9 cellular contexts compared by ENCODE assay signal in the genomic region with DNA sequence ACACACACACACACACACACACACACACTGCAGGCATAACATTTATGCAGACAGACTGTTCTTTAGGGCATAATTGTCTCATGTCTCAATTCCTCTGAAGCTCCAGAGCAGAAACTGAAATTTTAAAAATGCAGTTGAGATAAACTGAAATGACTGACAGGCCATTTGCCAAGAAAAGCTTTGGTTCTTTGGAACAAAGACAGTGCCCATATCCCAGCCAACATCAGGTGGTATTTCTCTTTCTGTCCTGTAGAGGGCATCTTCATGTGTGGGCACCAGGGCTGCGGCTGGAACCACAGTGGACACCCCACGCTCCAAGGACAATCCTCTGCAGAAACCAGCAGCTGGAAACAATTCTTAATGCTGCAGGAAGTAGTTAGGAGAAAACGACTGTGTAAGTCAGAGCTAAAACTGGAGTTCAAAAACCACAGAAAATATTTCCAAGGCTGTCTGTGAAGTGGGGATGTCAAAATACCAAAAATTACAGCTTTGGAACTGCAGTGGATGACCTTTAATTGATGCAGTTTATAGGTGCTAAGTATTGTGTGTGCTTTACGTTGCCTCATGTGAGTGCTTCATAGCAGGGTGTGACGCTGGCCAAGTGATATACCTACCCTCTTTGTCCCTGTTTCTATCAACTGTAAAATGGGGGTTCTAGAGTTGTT. TPM values are rescaled to one million over a fixed set of nuclear protein-coding genes. Genes with fewer than 3 reads are reported as not detected.
DNase-seq lines count a peak whose midpoint lies in the region; ATAC-seq, FAIRE-seq and TF ChIP-seq lines count a peak whose summit lies in the region.
"Had no signal": no experiment of that assay in that cellular context is flagged by ENCODE, and none has a peak within 500 bp of the region (broad histone marks: within the 10 kb centered on the region; RNA-seq: fewer than 3 reads in every experiment).

No MANE protein-coding gene starts in this region.

- peak; percentile 35 for DNase-seq in activated CD8-positive, alpha-beta T cell treated with anti-CD3 and anti-CD28 coated beads for 36 hours
- DNase-seq in activated CD8-positive, alpha-beta T cell treated with anti-CD3 and anti-CD28 coated beads, Interleukin-2, amount 10 ng/mL, durations not matched to agents 7 days and 5 days: no peak
- peak; percentile 18 for DNase-seq in NCI-H146 treated with DMSO at 0.1 percent for 48 hours (lab: John Stamatoyannopoulos, UW; ENCODE audit: unreplicated experiment)
- DNase-seq in K562 (ENCODE audit: extremely low read depth in 1 of 4, low spot score in 3 of 4): peak in 1 of 4 experiments; percentile 34
- no peak for DNase-seq in mesothelial cell of epicardium (ENCODE audit: low spot score in 2 of 2, unreplicated experiment in 2 of 2)
- DNase-seq in stimulated activated naive B cell treated with anti-CD40 and anti-IgM and Interleukin-4, amounts not matched to agents 10 μg/mL and 1 μg/mL and 100 μg/mL, for 72 hours: no peak
- DNase-seq in GM19238 (ENCODE audit: insufficient read length, low spot score): no peak

- FAIRE-seq in K562 (lab: Jason Lieb, UNC): no peak

- H3K27ac ChIP-seq in K562 (ENCODE audit: extremely low read depth, low read depth, low read length): no peak overlapping the region

- H3K4me3 Mint-ChIP-seq in activated CD8-positive, alpha-beta T cell treated with anti-CD3 and anti-CD28 coated beads for 36 hours: peak overlapping the region; percentile 5
- no peak overlapping the region for H3K4me3 Mint-ChIP-seq in activated CD8-positive, alpha-beta T cell treated with anti-CD3 and anti-CD28 coated beads, Interleukin-2, amount 10 ng/mL, durations not matched to agents 7 days and 5 days
- no peak overlapping the region for H3K4me3 Mint-ChIP-seq in mesothelial cell of epicardium
- no peak overlapping the region for H3K4me3 Mint-ChIP-seq in stimulated activated naive B cell treated with anti-CD40 and anti-IgM and Interleukin-4, amounts not matched to agents 10 μg/mL and 1 μg/mL and 100 μg/mL, for 72 hours

- BruUV-seq in K562 (replicated peaks; lab: Mats Ljungman, UMichigan): no TSS peak

- H3K9me3 Mint-ChIP-seq in activated CD8-positive, alpha-beta T cell treated with anti-CD3 and anti-CD28 coated beads for 36 hours: no peaks in the 10 kb centered on the region
- peaks cover 7% of the 10 kb centered on the region for H3K9me3 Mint-ChIP-seq in activated CD8-positive, alpha-beta T cell treated with anti-CD3 and anti-CD28 coated beads, Interleukin-2, amount 10 ng/mL, durations not matched to agents 7 days and 5 days (ENCODE audit: insufficient read depth)
- H3K9me3 Mint-ChIP-seq in mesothelial cell of epicardium: peaks cover 3% of the 10 kb centered on the region
- peaks cover 0 to 3% of the 10 kb centered on the region in 2 donors for H3K9me3 Mint-ChIP-seq in stimulated activated naive B cell treated with anti-CD40 and anti-IgM and Interleukin-4, amounts not matched to agents 10 μg/mL and 1 μg/mL and 100 μg/mL, for 72 hours

- no peaks in the 10 kb centered on the region for H3K9me1 ChIP-seq in K562 (ENCODE audit: control insufficient read depth, insufficient read depth, low read length)

- intact Hi-C loops in activated CD8-positive, alpha-beta T cell treated with anti-CD3 and anti-CD28 coated beads for 36 hours (cut with micrococcal nuclease): no loop called here
- intact Hi-C loops in K562 (cut with micrococcal nuclease): loop anchor here (10.0 kb wide), 1 partner anchor 112 kb away; no protein-coding TSS in a partner anchor

- 0 out of 4 replicates have a peak, but pooled peaks of 1 of the 2 experiments have one; percentile 8 for TF ChIP-seq RAD21 in K562 (CRISPR knock-in tag; conservative IDR thresholded peaks at IDR 0.05 in 1 of 2, IDR thresholded peaks at IDR 0.05 in 1 of 2)

- no peaks in the 10 kb centered on the region for H3K27me3 ChIP-seq in K562 (ENCODE audit: control insufficient read depth in 2 of 2, insufficient read depth in 2 of 2, low read length in 2 of 2)

- H2AFZ ChIP-seq in K562 (ENCODE audit: low read depth, low read length): no peak overlapping the region

- H4K20me1 ChIP-seq in K562 (replicated peaks; ENCODE audit: control insufficient read depth, insufficient read depth, low read length): no peaks in the 10 kb centered on the region

- no peak for ATAC-seq in activated CD8-positive, alpha-beta T cell treated with anti-CD3 and anti-CD28 coated beads for 36 hours
- no peak for ATAC-seq in activated CD8-positive, alpha-beta T cell treated with anti-CD3 and anti-CD28 coated beads, Interleukin-2, amount 10 ng/mL, durations not matched to agents 7 days and 5 days
- ATAC-seq in K562: no peak
- no peak for ATAC-seq in stimulated activated naive B cell treated with anti-CD40 and anti-IgM and Interleukin-4, amounts not matched to agents 10 μg/mL and 1 μg/mL and 100 μg/mL, for 72 hours (replicated peaks)
- no peak for ATAC-seq in GM18520 (IDR thresholded peaks at IDR 0.05; ENCODE audit: unreplicated experiment)

- no peaks in the 10 kb centered on the region for H3K36me3 ChIP-seq in K562 (ENCODE audit: control insufficient read depth, insufficient read depth, low read length)

- H3K27ac Mint-ChIP-seq in activated CD8-positive, alpha-beta T cell treated with anti-CD3 and anti-CD28 coated beads for 36 hours: peak overlapping the region; percentile 63
- no peak overlapping the region for H3K27ac Mint-ChIP-seq in activated CD8-positive, alpha-beta T cell treated with anti-CD3 and anti-CD28 coated beads, Interleukin-2, amount 10 ng/mL, durations not matched to agents 7 days and 5 days
- H3K27ac Mint-ChIP-seq in mesothelial cell of epicardium: no peak overlapping the region
- no peak overlapping the region for H3K27ac Mint-ChIP-seq in stimulated activated naive B cell treated with anti-CD40 and anti-IgM and Interleukin-4, amounts not matched to agents 10 μg/mL and 1 μg/mL and 100 μg/mL, for 72 hours

- in situ Hi-C loops in K562 (cut with MboI): no loop called here

- POLR2A ChIA-PET in activated CD8-positive, alpha-beta T cell treated with anti-CD3 and anti-CD28 coated beads for 36 hours (lab: Charles Lee): interaction anchor here (0.6 to 2.1 kb wide), 9 partner anchors 12 to 197 kb away, joined by 3 to 16 read pairs (median 3); a partner anchor contains a TSS
- POLR2A ChIA-PET in activated CD8-positive, alpha-beta T cell treated with anti-CD3 and anti-CD28 coated beads, Interleukin-2, amount 10 ng/mL, durations not matched to agents 7 days and 5 days (lab: Charles Lee): interaction anchor here (0.5 to 1.2 kb wide), 2 partner anchors 134 to 142 kb away, joined by 3 read pairs; a partner anchor contains a TSS
- POLR2A ChIA-PET in K562 (lab: Yijun Ruan, JAX): interaction anchor here (0.5 to 2.4 kb wide), 5 partner anchors 9 to 331 kb away, joined by 3 to 9 read pairs (median 4); a partner anchor contains a TSS

- no peak for TF ChIP-seq EP300 in K562 (IDR thresholded peaks at IDR 0.05; ENCODE audit: low read length)

- H3K4me3 ChIP-seq in K562: no peak overlapping the region
- H3K4me3 ChIP-seq: skin epidermis had no signal

- no peak overlapping the region for H3K9ac ChIP-seq in K562 (ENCODE audit: insufficient read depth in 1 of 2, low read depth in 2 of 2, low read length in 2 of 2)

- H3K9me3 ChIP-seq in K562 (replicated peaks; ENCODE audit: control insufficient read depth, insufficient read depth, low read depth, low read length): peaks cover 12% of the 10 kb centered on the region

- no peaks in the 10 kb centered on the region for H3K79me2 ChIP-seq in K562 (ENCODE audit: control insufficient read depth, insufficient read depth, low read length)

- TF ChIP-seq CTCF in activated CD8-positive, alpha-beta T cell treated with anti-CD3 and anti-CD28 coated beads for 36 hours (IDR thresholded peaks at IDR 0.05): peak; percentile 61
- peak; percentile 43 to 58 (median 48); a peak in 4 of 6 replicates for TF ChIP-seq CTCF in K562 (IDR thresholded peaks at IDR 0.05 in 2 of 3, conservative IDR thresholded peaks at IDR 0.05 in 1 of 3; ENCODE audit: insufficient read depth in 2 of 3, low read depth in 1 of 3, low read length in 3 of 3)
- peak; percentile 28 for TF ChIP-seq CTCF in mesothelial cell of epicardium (IDR thresholded peaks at IDR 0.05; ENCODE audit: unreplicated experiment)

- H3K4me1 ChIP-seq in K562 (replicated peaks in 1 of 2; ENCODE audit: control insufficient read depth in 2 of 2, insufficient read depth in 2 of 2, low read length in 2 of 2): peaks cover 4 to 21% of the 10 kb centered on the region in 2 experiments; a peak in 4 of 5 replicates

- H3K4me2 ChIP-seq in K562 (ENCODE audit: insufficient read depth, low read length): no peak overlapping the region

- H3K36me3 Mint-ChIP-seq in activated CD8-positive, alpha-beta T cell treated with anti-CD3 and anti-CD28 coated beads for 36 hours (ENCODE audit: low read depth): peaks cover 21% of the 10 kb centered on the region
- peaks cover 33% of the 10 kb centered on the region for H3K36me3 Mint-ChIP-seq in activated CD8-positive, alpha-beta T cell treated with anti-CD3 and anti-CD28 coated beads, Interleukin-2, amount 10 ng/mL, durations not matched to agents 7 days and 5 days (ENCODE audit: low read depth)
- H3K36me3 Mint-ChIP-seq in mesothelial cell of epicardium: no peaks in the 10 kb centered on the region
- H3K36me3 Mint-ChIP-seq in stimulated activated naive B cell treated with anti-CD40 and anti-IgM and Interleukin-4, amounts not matched to agents 10 μg/mL and 1 μg/mL and 100 μg/mL, for 72 hours: peaks cover 20 to 28% of the 10 kb centered on the region in 2 donors

- CTCF ChIA-PET in activated CD8-positive, alpha-beta T cell treated with anti-CD3 and anti-CD28 coated beads for 36 hours (lab: Charles Lee): interaction anchor here (0.7 to 7.5 kb wide), 32 partner anchors 9 to 208 kb away, joined by 3 to 98 read pairs (median 4); a partner anchor contains a TSS
- CTCF ChIA-PET in activated CD8-positive, alpha-beta T cell treated with anti-CD3 and anti-CD28 coated beads, Interleukin-2, amount 10 ng/mL, durations not matched to agents 7 days and 5 days (lab: Charles Lee): interaction anchor here (0.6 to 2.2 kb wide), 16 partner anchors 9 to 235 kb away, joined by 3 to 13 read pairs (median 4); a partner anchor contains a TSS
- CTCF ChIA-PET in K562 (lab: Yijun Ruan, JAX; ENCODE audit: low intra/inter-chr PET ratio): no interaction called here

- WGBS in K562 (ENCODE audit: insufficient coverage, low coverage, missing lambda C conversion rate): 48% methylated on average over 5 of the region's 5 CpGs

- H3K27me3 Mint-ChIP-seq in activated CD8-positive, alpha-beta T cell treated with anti-CD3 and anti-CD28 coated beads for 36 hours: no peaks in the 10 kb centered on the region
- no peaks in the 10 kb centered on the region for H3K27me3 Mint-ChIP-seq in activated CD8-positive, alpha-beta T cell treated with anti-CD3 and anti-CD28 coated beads, Interleukin-2, amount 10 ng/mL, durations not matched to agents 7 days and 5 days (ENCODE audit: low read depth)
- no peaks in the 10 kb centered on the region for H3K27me3 Mint-ChIP-seq in mesothelial cell of epicardium (ENCODE audit: low read depth)
- H3K27me3 Mint-ChIP-seq in stimulated activated naive B cell treated with anti-CD40 and anti-IgM and Interleukin-4, amounts not matched to agents 10 μg/mL and 1 μg/mL and 100 μg/mL, for 72 hours: no peaks in the 10 kb centered on the region

- H3K4me1 Mint-ChIP-seq in activated CD8-positive, alpha-beta T cell treated with anti-CD3 and anti-CD28 coated beads for 36 hours (ENCODE audit: low read depth): peaks cover 40% of the 10 kb centered on the region
- peaks cover 37% of the 10 kb centered on the region for H3K4me1 Mint-ChIP-seq in activated CD8-positive, alpha-beta T cell treated with anti-CD3 and anti-CD28 coated beads, Interleukin-2, amount 10 ng/mL, durations not matched to agents 7 days and 5 days (ENCODE audit: low read depth)
- H3K4me1 Mint-ChIP-seq in mesothelial cell of epicardium: peaks cover 8% of the 10 kb centered on the region
- H3K4me1 Mint-ChIP-seq in stimulated activated naive B cell treated with anti-CD40 and anti-IgM and Interleukin-4, amounts not matched to agents 10 μg/mL and 1 μg/mL and 100 μg/mL, for 72 hours: peaks cover 12 to 31% of the 10 kb centered on the region in 2 donors

- TF ChIP-seq POLR2A in K562 (conservative IDR thresholded peaks at IDR 0.05): no peak

RNA-seq across cellular contexts. Expression of a gene that starts 10.6 kb away (rescaled TPM):
- total RNA-seq in activated CD8-positive, alpha-beta T cell treated with anti-CD3 and anti-CD28 coated beads for 36 hours: not detected
- total RNA-seq in activated CD8-positive, alpha-beta T cell treated with anti-CD3 and anti-CD28 coated beads, Interleukin-2, amount 10 ng/mL, durations not matched to agents 7 days and 5 days: under 1 TPM; 0.13 to 0.21 TPM
- total RNA-seq in K562 (2011; cell fraction: chromatin; rRNA removed; ENCODE audit: low replicate concordance): not detected in 2 replicates
- not detected in 2 replicates for total RNA-seq in K562 (2011; cell fraction: nucleolus; rRNA removed)
- total RNA-seq in K562 (2011; cell fraction: nucleoplasm; rRNA removed): not detected in 2 replicates
- total RNA-seq in K562 (2014; rRNA removed) (0.14 TPM in 1 of 2 replicates, not detected in the other), K562 (2014; rRNA removed; fragmentation: Illumina TruSeq; extraction: Trizol) (not detected in 2 replicates), K562 (2015; rRNA removed; fragmentation: Illumina TruSeq; extraction: Trizol) (not detected in 2 replicates), K562 (2021) (not detected in 2 replicates), mesothelial cell of epicardium (0.20 TPM in 1 of 3 replicates, not detected in the others)
- polyA plus RNA-seq in K562 (2011; rRNA removed) (not detected in 2 replicates), K562 (2014; fragmentation: Illumina TruSeq; extraction: Trizol) (not detected in 2 replicates), K562 (2014; fragmentation: Nextera tagmentation; extraction: Ambion mirVana) (not detected), K562 (2014; rRNA removed) (not detected in 2 replicates)
- polyA plus RNA-seq in K562 (2011; cell fraction: cytosol; rRNA removed): not detected in 2 replicates
- polyA plus RNA-seq in K562 (2011; cell fraction: nucleus; rRNA removed): not detected in 2 replicates
- 0.06 and 0.07 TPM in 2 replicates for polyA plus RNA-seq in K562 (2012)
- not detected in 2 replicates for polyA minus RNA-seq in K562 (2011; rRNA and poly(A)+ RNA removed)
- polyA minus RNA-seq in K562 (2011; cell fraction: cytosol; rRNA and poly(A)+ RNA removed): not detected in 2 replicates
- polyA minus RNA-seq in K562 (2011; cell fraction: nucleus; rRNA and poly(A)+ RNA removed): not detected in 2 replicates

RNA-seq across cellular contexts. Expression of a gene that starts 16.3 kb away (rescaled TPM):
- 10 to 100 TPM; 19.5 to 22.0 TPM for total RNA-seq in activated CD8-positive, alpha-beta T cell treated with anti-CD3 and anti-CD28 coated beads for 36 hours
- total RNA-seq in activated CD8-positive, alpha-beta T cell treated with anti-CD3 and anti-CD28 coated beads, Interleukin-2, amount 10 ng/mL, durations not matched to agents 7 days and 5 days: 10 to 100 TPM; 24.3 to 25.0 TPM
- 33.7 and 52.6 TPM in 2 replicates for total RNA-seq in K562 (2011; cell fraction: chromatin; rRNA removed; ENCODE audit: low replicate concordance)
- total RNA-seq in K562 (2011; cell fraction: nucleolus; rRNA removed): 30.8 and 32.5 TPM in 2 replicates
- total RNA-seq in K562 (2011; cell fraction: nucleoplasm; rRNA removed): 28.2 and 28.9 TPM in 2 replicates
- total RNA-seq in K562 (2014; rRNA removed): 45.9 and 48.3 TPM in 2 replicates
- 31.8 and 33.5 TPM in 2 replicates for total RNA-seq in K562 (2014; rRNA removed; fragmentation: Illumina TruSeq; extraction: Trizol)
- 36.2 and 36.8 TPM in 2 replicates for total RNA-seq in K562 (2015; rRNA removed; fragmentation: Illumina TruSeq; extraction: Trizol)
- total RNA-seq in K562 (2021): 26.3 and 30.6 TPM in 2 replicates
- polyA plus RNA-seq in K562 (2011; rRNA removed): 8.6 and 11.0 TPM in 2 replicates
- polyA plus RNA-seq in K562 (2011; cell fraction: cytosol; rRNA removed): 8.6 and 14.4 TPM in 2 replicates
- polyA plus RNA-seq in K562 (2011; cell fraction: nucleus; rRNA removed): 18.9 and 32.2 TPM in 2 replicates
- polyA plus RNA-seq in K562 (2012): 26.0 and 30.5 TPM in 2 replicates
- polyA plus RNA-seq in K562 (2014; fragmentation: Illumina TruSeq; extraction: Trizol): 34.1 and 35.5 TPM in 2 replicates
- polyA plus RNA-seq in K562 (2014; fragmentation: Nextera tagmentation; extraction: Ambion mirVana): 1 to 10 TPM; 4.6 to 4.8 TPM
- polyA plus RNA-seq in K562 (2014; rRNA removed): 27.5 and 36.0 TPM in 2 replicates
- polyA minus RNA-seq in K562 (2011; rRNA and poly(A)+ RNA removed): 12.8 and 13.9 TPM in 2 replicates
- 10.7 and 14.5 TPM in 2 replicates for polyA minus RNA-seq in K562 (2011; cell fraction: cytosol; rRNA and poly(A)+ RNA removed)
- 14.7 and 20.1 TPM in 2 replicates for polyA minus RNA-seq in K562 (2011; cell fraction: nucleus; rRNA and poly(A)+ RNA removed)
- 43.5 to 45.5 TPM (median 44.9 TPM) in 3 replicates for total RNA-seq in mesothelial cell of epicardium

RNA-seq across cellular contexts. Expression of a gene that starts 32.0 kb away (rescaled TPM):
- 1 to 10 TPM; 8.7 to 9.6 TPM for total RNA-seq in activated CD8-positive, alpha-beta T cell treated with anti-CD3 and anti-CD28 coated beads for 36 hours
- 10 to 100 TPM; 13.7 to 18.4 TPM for total RNA-seq in activated CD8-positive, alpha-beta T cell treated with anti-CD3 and anti-CD28 coated beads, Interleukin-2, amount 10 ng/mL, durations not matched to agents 7 days and 5 days
- total RNA-seq in K562 (2011; cell fraction: chromatin; rRNA removed; ENCODE audit: low replicate concordance): 21.1 and 31.6 TPM in 2 replicates
- 11.8 and 12.5 TPM in 2 replicates for total RNA-seq in K562 (2011; cell fraction: nucleolus; rRNA removed)
- total RNA-seq in K562 (2011; cell fraction: nucleoplasm; rRNA removed): 19.4 and 23.4 TPM in 2 replicates
- total RNA-seq in K562 (2014; rRNA removed) (11.2 and 11.8 TPM in 2 replicates), K562 (2014; rRNA removed; fragmentation: Illumina TruSeq; extraction: Trizol) (11.6 and 15.1 TPM in 2 replicates), K562 (2015; rRNA removed; fragmentation: Illumina TruSeq; extraction: Trizol) (12.1 and 14.5 TPM in 2 replicates), K562 (2021) (9.6 and 11.5 TPM in 2 replicates), mesothelial cell of epicardium (8.0 to 8.6 TPM (median 8.3 TPM) in 3 replicates)
- polyA plus RNA-seq in K562 (2011; rRNA removed) (5.3 and 6.0 TPM in 2 replicates), K562 (2014; fragmentation: Illumina TruSeq; extraction: Trizol) (9.2 and 11.0 TPM in 2 replicates), K562 (2014; fragmentation: Nextera tagmentation; extraction: Ambion mirVana) (1 to 10 TPM; 4.8 to 6.6 TPM), K562 (2014; rRNA removed) (8.4 and 9.8 TPM in 2 replicates)
- polyA plus RNA-seq in K562 (2011; cell fraction: cytosol; rRNA removed): 2.3 and 3.2 TPM in 2 replicates
- polyA plus RNA-seq in K562 (2011; cell fraction: nucleus; rRNA removed): 10.2 and 11.2 TPM in 2 replicates
- polyA plus RNA-seq in K562 (2012): 7.0 and 8.5 TPM in 2 replicates
- polyA minus RNA-seq in K562 (2011; rRNA and poly(A)+ RNA removed): 9.5 and 11.7 TPM in 2 replicates
- polyA minus RNA-seq in K562 (2011; cell fraction: cytosol; rRNA and poly(A)+ RNA removed): 4.2 and 5.6 TPM in 2 replicates
- 7.8 and 11.9 TPM in 2 replicates for polyA minus RNA-seq in K562 (2011; cell fraction: nucleus; rRNA and poly(A)+ RNA removed)

RNA-seq across cellular contexts. Expression of a gene that starts 38.2 kb away (rescaled TPM):
- total RNA-seq in activated CD8-positive, alpha-beta T cell treated with anti-CD3 and anti-CD28 coated beads for 36 hours: 1 to 10 TPM; 4.0 to 4.7 TPM
- total RNA-seq in activated CD8-positive, alpha-beta T cell treated with anti-CD3 and anti-CD28 coated beads, Interleukin-2, amount 10 ng/mL, durations not matched to agents 7 days and 5 days: 1 to 10 TPM; 4.5 to 5.6 TPM
- total RNA-seq in K562 (2011; cell fraction: chromatin; rRNA removed; ENCODE audit: low replicate concordance): 12.1 and 20.7 TPM in 2 replicates
- total RNA-seq in K562 (2011; cell fraction: nucleolus; rRNA removed): 9.7 and 9.8 TPM in 2 replicates
- total RNA-seq in K562 (2011; cell fraction: nucleoplasm; rRNA removed): 11.8 and 14.0 TPM in 2 replicates
- total RNA-seq in K562 (2014; rRNA removed) (4.9 and 5.8 TPM in 2 replicates), K562 (2014; rRNA removed; fragmentation: Illumina TruSeq; extraction: Trizol) (9.1 and 13.0 TPM in 2 replicates), K562 (2015; rRNA removed; fragmentation: Illumina TruSeq; extraction: Trizol) (5.4 and 6.7 TPM in 2 replicates), K562 (2021) (5.2 and 6.2 TPM in 2 replicates), mesothelial cell of epicardium (6.9 to 8.1 TPM (median 7.6 TPM) in 3 replicates)
- polyA plus RNA-seq in K562 (2011; rRNA removed) (8.7 and 10.7 TPM in 2 replicates), K562 (2014; fragmentation: Illumina TruSeq; extraction: Trizol) (9.0 and 9.4 TPM in 2 replicates), K562 (2014; fragmentation: Nextera tagmentation; extraction: Ambion mirVana) (1 to 10 TPM in 1 of 2 experiments, under 1 TPM in 1; 0.84 to 2.0 TPM), K562 (2014; rRNA removed) (8.0 and 8.9 TPM in 2 replicates)
- polyA plus RNA-seq in K562 (2011; cell fraction: cytosol; rRNA removed): 2.7 and 5.2 TPM in 2 replicates
- polyA plus RNA-seq in K562 (2011; cell fraction: nucleus; rRNA removed): 7.1 and 7.7 TPM in 2 replicates
- polyA plus RNA-seq in K562 (2012): 3.7 and 5.0 TPM in 2 replicates
- polyA minus RNA-seq in K562 (2011; rRNA and poly(A)+ RNA removed): 9.3 and 9.5 TPM in 2 replicates
- 2.8 and 4.1 TPM in 2 replicates for polyA minus RNA-seq in K562 (2011; cell fraction: cytosol; rRNA and poly(A)+ RNA removed)
- 4.6 and 6.7 TPM in 2 replicates for polyA minus RNA-seq in K562 (2011; cell fraction: nucleus; rRNA and poly(A)+ RNA removed)

RNA-seq across cellular contexts. Expression of a gene that starts 38.3 kb away (rescaled TPM):
- 10 to 100 TPM; 21.2 to 21.7 TPM for total RNA-seq in activated CD8-positive, alpha-beta T cell treated with anti-CD3 and anti-CD28 coated beads for 36 hours
- 10 to 100 TPM; 38.6 to 40.0 TPM for total RNA-seq in activated CD8-positive, alpha-beta T cell treated with anti-CD3 and anti-CD28 coated beads, Interleukin-2, amount 10 ng/mL, durations not matched to agents 7 days and 5 days
- total RNA-seq in K562 (2011; cell fraction: chromatin; rRNA removed; ENCODE audit: low replicate concordance): 36.3 and 66.8 TPM in 2 replicates
- total RNA-seq in K562 (2011; cell fraction: nucleolus; rRNA removed): 23.4 and 28.7 TPM in 2 replicates
- 36.6 and 52.4 TPM in 2 replicates for total RNA-seq in K562 (2011; cell fraction: nucleoplasm; rRNA removed)
- total RNA-seq in K562 (2014; rRNA removed) (14.0 and 15.8 TPM in 2 replicates), K562 (2014; rRNA removed; fragmentation: Illumina TruSeq; extraction: Trizol) (23.2 and 26.2 TPM in 2 replicates), K562 (2015; rRNA removed; fragmentation: Illumina TruSeq; extraction: Trizol) (15.8 and 17.1 TPM in 2 replicates), K562 (2021) (13.9 and 14.2 TPM in 2 replicates), mesothelial cell of epicardium (51.3 to 53.4 TPM (median 51.7 TPM) in 3 replicates)
- polyA plus RNA-seq in K562 (2011; rRNA removed) (13.9 and 20.8 TPM in 2 replicates), K562 (2014; fragmentation: Illumina TruSeq; extraction: Trizol) (21.2 and 24.5 TPM in 2 replicates), K562 (2014; fragmentation: Nextera tagmentation; extraction: Ambion mirVana) (10 to 100 TPM in 1 of 2 experiments, 1 to 10 TPM in 1; 7.2 to 10.1 TPM), K562 (2014; rRNA removed) (15.8 and 18.6 TPM in 2 replicates)
- 4.4 and 5.7 TPM in 2 replicates for polyA plus RNA-seq in K562 (2011; cell fraction: cytosol; rRNA removed)
- 14.2 and 18.7 TPM in 2 replicates for polyA plus RNA-seq in K562 (2011; cell fraction: nucleus; rRNA removed)
- polyA plus RNA-seq in K562 (2012): 10.5 and 12.1 TPM in 2 replicates
- 16.0 and 17.9 TPM in 2 replicates for polyA minus RNA-seq in K562 (2011; rRNA and poly(A)+ RNA removed)
- 5.2 and 6.5 TPM in 2 replicates for polyA minus RNA-seq in K562 (2011; cell fraction: cytosol; rRNA and poly(A)+ RNA removed)
- polyA minus RNA-seq in K562 (2011; cell fraction: nucleus; rRNA and poly(A)+ RNA removed): 10.2 and 12.6 TPM in 2 replicates

Comparison
In these comparisons a context has a peak if more than half of its experiments do, and no peak if none do; other contexts are left out.
1. DNase-seq: peak in activated CD8-positive, alpha-beta T cell treated with anti-CD3 and anti-CD28 coated beads for 36 hours (single experiment) and NCI-H146 treated with DMSO at 0.1 percent for 48 hours (single experiment); none in activated CD8-positive, alpha-beta T cell treated with anti-CD3 and anti-CD28 coated beads, Interleukin-2, amount 10 ng/mL, durations not matched to agents 7 days and 5 days (single experiment), mesothelial cell of epicardium (0 of 2), stimulated activated naive B cell treated with anti-CD40 and anti-IgM and Interleukin-4, amounts not matched to agents 10 μg/mL and 1 μg/mL and 100 μg/mL, for 72 hours (single experiment) and GM19238 (single experiment).
2. Peak in every context shown above with its lines, with median percentiles within 50 percentile points of each other: CTCF ChIP-seq.